In genomic region chr7:84336741-84337140, GRCh38 we compare ENCODE assay signal across 19 cellular contexts.
A peak's percentile ranks its signal among the peaks of the same experiment; 100 is the strongest.
DNase-seq lines count a peak whose midpoint lies in the region; ATAC-seq, FAIRE-seq and TF ChIP-seq lines count a peak whose summit lies in the region.
"Had no signal": no experiment of that assay in that cellular context is flagged by ENCODE, and none has a peak within 500 bp of the region (broad histone marks: within the 10 kb centered on the region; RNA-seq: fewer than 3 reads in every experiment).

No MANE protein-coding gene starts in this region.

- in situ Hi-C loops in GM13976 (cut with MboI; ENCODE audit: low sequenced_read_pairs, unreplicated experiment), result no loop called here

- no peaks in the 10 kb centered on the region for H3K4me1 ChIP-seq in A549
- H3K4me1 ChIP-seq: upper lobe of left lung had no signal

- peak; percentile 7 for FAIRE-seq in A549 (lab: Jason Lieb, UNC)

- TF ChIP-seq EP300 in A549 (IDR thresholded peaks at IDR 0.05), result no peak

- WGBS in A549 (ENCODE audit: missing lambda C conversion rate), result 96% methylated on average over 1 of the region's 1 CpG

- H3K9me3 ChIP-seq in A549, result no peaks in the 10 kb centered on the region
- H3K9me3 ChIP-seq: right atrium auricular region, upper lobe of left lung had no signal

- H3K4me3 ChIP-seq in A549, result no peak overlapping the region
- H3K4me3 ChIP-seq: GM23248, right atrium auricular region, upper lobe of left lung had no signal

- H3K27ac ChIP-seq in A549, result no peak overlapping the region
- H3K27ac ChIP-seq: GM23248, right atrium auricular region, upper lobe of left lung had no signal

- DNase-seq in A549 (ENCODE audit: low read depth in 1 of 2, low spot score in 1 of 2), result no peak
- peak; percentile 51 for DNase-seq in amniotic epithelial cell (ENCODE audit: low read depth)
- DNase-seq in OCI-M2 (lab: John Stamatoyannopoulos, UW; ENCODE audit: unreplicated experiment), result no peak
- DNase-seq in NCI-H1436 (lab: John Stamatoyannopoulos, UW), result no peak
- DNase-seq in SW480 (ENCODE audit: low spot score), result no peak
- no peak for DNase-seq in GM13976 (ENCODE audit: low spot score)
- DNase-seq: activated effector memory CD4-positive, alpha-beta T cell treated with anti-CD3 and anti-CD28 coated beads, Interleukin-2, amount 50 U/mL, for 16 hours; CD4-positive, CD25-positive, alpha-beta regulatory T cell; DMS79; midbrain; NCI-H2081; NCI-H510A treated with DMSO at 0.1 percent for 48 hours; stimulated activated naive CD8-positive, alpha-beta T cell treated with anti-CD3 and anti-CD28 coated beads, Interleukin-15, Interleukin-2, amounts not matched to agents 100 U/mL and 50 U/mL, for 24 hours; upper lobe of left lung had no signal

- ATAC-seq in A549 (no peak), GM19455 (IDR thresholded peaks at IDR 0.05; ENCODE audit: unreplicated experiment) (peak; percentile 17), HG03095 (IDR thresholded peaks at IDR 0.05; ENCODE audit: unreplicated experiment) (peak; percentile 15)
- ATAC-seq: Panc1; stimulated activated naive CD8-positive, alpha-beta T cell treated with anti-CD3 and anti-CD28 coated beads, Interleukin-15, Interleukin-2, amounts not matched to agents 100 U/mL and 50 U/mL, for 24 hours had no signal

- CTCF ChIA-PET in A549 (lab: Yijun Ruan, JAX), result no interaction called here

- no peak for TF ChIP-seq POLR2A in A549 (IDR thresholded peaks at IDR 0.05; ENCODE audit: low read length)

- TF ChIP-seq RAD21 in A549 (conservative IDR thresholded peaks at IDR 0.05 in 1 of 2, IDR thresholded peaks at IDR 0.05 in 1 of 2), result no peak

- no peak overlapping the region for H3K4me2 ChIP-seq in A549

- TF ChIP-seq CTCF in A549 (IDR thresholded peaks at IDR 0.05) (no peak), GM13976 (IDR thresholded peaks at IDR 0.05; ENCODE audit: borderline replicate concordance, control extremely low read depth, extremely low read depth, insufficient read depth, missing control alignments) (no peak)

- POLR2A ChIA-PET in A549 (lab: Yijun Ruan, JAX), result no interaction called here

TF ChIP-seq in A549, 52 proteins besides CTCF, POLR2A, EP300 and RAD21:
- TF ChIP-seq HMGXB4 (CRISPR knock-in tag; IDR thresholded peaks at IDR 0.05; ENCODE audit: borderline replicate concordance), result no peak
- no peak for TF ChIP-seq ZFP36 (IDR thresholded peaks at IDR 0.05; ENCODE audit: borderline replicate concordance, partially characterized antibody)
- no peak for TF ChIP-seq ZC3H11A (IDR thresholded peaks at IDR 0.05)
- no peak for TF ChIP-seq HOXB13 (CRISPR knock-in tag; IDR thresholded peaks at IDR 0.05; ENCODE audit: low read depth)
- no peak for TF ChIP-seq RCOR1 (IDR thresholded peaks at IDR 0.05; ENCODE audit: low read depth, low read length)
- no peak for TF ChIP-seq HOXB5 (CRISPR knock-in tag; IDR thresholded peaks at IDR 0.05)
- no peak for TF ChIP-seq CHD4 (IDR thresholded peaks at IDR 0.05; ENCODE audit: borderline replicate concordance)
- no peak for TF ChIP-seq SREBF2 (IDR thresholded peaks at IDR 0.05)

Comparison
In these comparisons a context has a peak if more than half of its experiments do, and no peak if none do; other contexts are left out.
1. ATAC-seq: peak in GM19455 (single experiment) and HG03095 (single experiment); none in A549 (0 of 2).